ENCODE assay signal across 1 cellular context in genomic region chr10:70648427-70648826, GRCh38.
TF ChIP-seq lines count a peak whose summit lies in the region.

No MANE protein-coding gene starts in this region.

TF ChIP-seq in K562, 482 proteins besides CTCF, POLR2A, EP300 and RAD21 (continued from another document and continues in another):
- TF ChIP-seq TSHZ1 (CRISPR knock-in tag; IDR thresholded peaks at IDR 0.05): no peak
- TF ChIP-seq SAFB (IDR thresholded peaks at IDR 0.05; ENCODE audit: borderline replicate concordance, low read depth, low read length): no peak
- TF ChIP-seq ZBTB26 (CRISPR knock-in tag; IDR thresholded peaks at IDR 0.05): no peak
- no peak for TF ChIP-seq TFAP4 (CRISPR knock-in tag; IDR thresholded peaks at IDR 0.05; ENCODE audit: borderline replicate concordance)
- TF ChIP-seq, protein P1, sequence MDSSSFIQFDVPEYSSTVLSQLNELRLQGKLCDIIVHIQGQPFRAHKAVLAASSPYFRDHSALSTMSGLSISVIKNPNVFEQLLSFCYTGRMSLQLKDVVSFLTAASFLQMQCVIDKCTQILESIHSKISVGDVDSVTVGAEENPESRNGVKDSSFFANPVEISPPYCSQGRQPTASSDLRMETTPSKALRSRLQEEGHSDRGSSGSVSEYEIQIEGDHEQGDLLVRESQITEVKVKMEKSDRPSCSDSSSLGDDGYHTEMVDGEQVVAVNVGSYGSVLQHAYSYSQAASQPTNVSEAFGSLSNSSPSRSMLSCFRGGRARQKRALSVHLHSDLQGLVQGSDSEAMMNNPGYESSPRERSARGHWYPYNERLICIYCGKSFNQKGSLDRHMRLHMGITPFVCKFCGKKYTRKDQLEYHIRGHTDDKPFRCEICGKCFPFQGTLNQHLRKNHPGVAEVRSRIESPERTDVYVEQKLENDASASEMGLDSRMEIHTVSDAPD (CRISPR knock-in tag; IDR thresholded peaks at IDR 0.05): no peak
- no peak for TF ChIP-seq SAP30 (IDR thresholded peaks at IDR 0.05; ENCODE audit: borderline replicate concordance, insufficient read depth, low read depth, low read length, poor library complexity, severe bottlenecking)
- TF ChIP-seq BRCA1 (IDR thresholded peaks at IDR 0.05): no peak
- TF ChIP-seq BRCA1 (CRISPR knock-in tag; IDR thresholded peaks at IDR 0.05): 0 out of 2 replicates have a peak, but pooled peaks have one; percentile 86
- TF ChIP-seq ZNF224 (CRISPR knock-in tag; IDR thresholded peaks at IDR 0.05): no peak
- TF ChIP-seq ZFX (CRISPR knock-in tag; IDR thresholded peaks at IDR 0.05): peak; percentile 15; the same call in 1 of the 2 replicates
- TF ChIP-seq KLF6 (CRISPR knock-in tag; IDR thresholded peaks at IDR 0.05; ENCODE audit: borderline replicate concordance): 0 out of 2 replicates have a peak, but pooled peaks have one; percentile 18
- no peak for TF ChIP-seq SRSF7 (optimal IDR thresholded peaks at IDR 0.05; ENCODE audit: low read depth, low read length)
- no peak for TF ChIP-seq ZNF561 (CRISPR knock-in tag; conservative IDR thresholded peaks at IDR 0.05)
- no peak for TF ChIP-seq TOE1 (IDR thresholded peaks at IDR 0.05; ENCODE audit: borderline replicate concordance)
- TF ChIP-seq TOE1 (CRISPR knock-in tag; IDR thresholded peaks at IDR 0.05; ENCODE audit: borderline replicate concordance, low read depth): peak; percentile 70; the same call in 1 of the 2 replicates
- no peak for TF ChIP-seq ZNF398 (CRISPR knock-in tag; IDR thresholded peaks at IDR 0.05)
- TF ChIP-seq CREM (IDR thresholded peaks at IDR 0.05; ENCODE audit: low read depth): 0 out of 2 replicates have a peak, but pooled peaks have one; percentile 41
- no peak for TF ChIP-seq PBX2 (CRISPR knock-in tag; IDR thresholded peaks at IDR 0.05; ENCODE audit: low read depth)
- no peak for TF ChIP-seq PBX2 (tag; conservative IDR thresholded peaks at IDR 0.05; ENCODE audit: low read depth)
- TF ChIP-seq ZNF57 (CRISPR knock-in tag; IDR thresholded peaks at IDR 0.05): no peak
- peak; percentile 63; the same call in 1 of the 2 replicates for TF ChIP-seq MAX (CRISPR knock-in tag; IDR thresholded peaks at IDR 0.05)
- no peak for TF ChIP-seq HMG20A (CRISPR knock-in tag; conservative IDR thresholded peaks at IDR 0.05)
- TF ChIP-seq, protein P2, sequence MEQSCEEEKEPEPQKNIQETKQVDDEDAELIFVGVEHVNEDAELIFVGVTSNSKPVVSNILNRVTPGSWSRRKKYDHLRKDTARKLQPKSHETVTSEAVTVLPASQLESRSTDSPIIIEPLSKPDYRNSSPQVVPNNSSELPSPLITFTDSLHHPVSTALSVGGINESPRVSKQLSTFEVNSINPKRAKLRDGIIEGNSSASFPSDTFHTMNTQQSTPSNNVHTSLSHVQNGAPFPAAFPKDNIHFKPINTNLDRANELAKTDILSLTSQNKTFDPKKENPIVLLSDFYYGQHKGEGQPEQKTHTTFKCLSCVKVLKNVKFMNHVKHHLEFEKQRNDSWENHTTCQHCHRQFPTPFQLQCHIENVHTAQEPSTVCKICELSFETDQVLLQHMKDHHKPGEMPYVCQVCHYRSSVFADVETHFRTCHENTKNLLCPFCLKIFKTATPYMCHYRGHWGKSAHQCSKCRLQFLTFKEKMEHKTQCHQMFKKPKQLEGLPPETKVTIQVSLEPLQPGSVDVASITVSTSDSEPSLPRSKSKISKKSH (CRISPR knock-in tag; IDR thresholded peaks at IDR 0.05): no peak
- TF ChIP-seq, protein P3, sequence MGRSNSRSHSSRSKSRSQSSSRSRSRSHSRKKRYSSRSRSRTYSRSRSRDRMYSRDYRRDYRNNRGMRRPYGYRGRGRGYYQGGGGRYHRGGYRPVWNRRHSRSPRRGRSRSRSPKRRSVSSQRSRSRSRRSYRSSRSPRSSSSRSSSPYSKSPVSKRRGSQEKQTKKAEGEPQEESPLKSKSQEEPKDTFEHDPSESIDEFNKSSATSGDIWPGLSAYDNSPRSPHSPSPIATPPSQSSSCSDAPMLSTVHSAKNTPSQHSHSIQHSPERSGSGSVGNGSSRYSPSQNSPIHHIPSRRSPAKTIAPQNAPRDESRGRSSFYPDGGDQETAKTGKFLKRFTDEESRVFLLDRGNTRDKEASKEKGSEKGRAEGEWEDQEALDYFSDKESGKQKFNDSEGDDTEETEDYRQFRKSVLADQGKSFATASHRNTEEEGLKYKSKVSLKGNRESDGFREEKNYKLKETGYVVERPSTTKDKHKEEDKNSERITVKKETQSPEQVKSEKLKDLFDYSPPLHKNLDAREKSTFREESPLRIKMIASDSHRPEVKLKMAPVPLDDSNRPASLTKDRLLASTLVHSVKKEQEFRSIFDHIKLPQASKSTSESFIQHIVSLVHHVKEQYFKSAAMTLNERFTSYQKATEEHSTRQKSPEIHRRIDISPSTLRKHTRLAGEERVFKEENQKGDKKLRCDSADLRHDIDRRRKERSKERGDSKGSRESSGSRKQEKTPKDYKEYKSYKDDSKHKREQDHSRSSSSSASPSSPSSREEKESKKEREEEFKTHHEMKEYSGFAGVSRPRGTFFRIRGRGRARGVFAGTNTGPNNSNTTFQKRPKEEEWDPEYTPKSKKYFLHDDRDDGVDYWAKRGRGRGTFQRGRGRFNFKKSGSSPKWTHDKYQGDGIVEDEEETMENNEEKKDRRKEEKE (IDR thresholded peaks at IDR 0.05; ENCODE audit: borderline replicate concordance in 1 of 2, control insufficient read depth in 1 of 2, low read depth in 2 of 2, low read length in 1 of 2): no peak
- TF ChIP-seq HOXB6 (CRISPR knock-in tag; IDR thresholded peaks at IDR 0.05; ENCODE audit: borderline replicate concordance): no peak
- no peak for TF ChIP-seq TCF7L2 (IDR thresholded peaks at IDR 0.05; ENCODE audit: low read depth, low read length)
- TF ChIP-seq, protein P4, sequence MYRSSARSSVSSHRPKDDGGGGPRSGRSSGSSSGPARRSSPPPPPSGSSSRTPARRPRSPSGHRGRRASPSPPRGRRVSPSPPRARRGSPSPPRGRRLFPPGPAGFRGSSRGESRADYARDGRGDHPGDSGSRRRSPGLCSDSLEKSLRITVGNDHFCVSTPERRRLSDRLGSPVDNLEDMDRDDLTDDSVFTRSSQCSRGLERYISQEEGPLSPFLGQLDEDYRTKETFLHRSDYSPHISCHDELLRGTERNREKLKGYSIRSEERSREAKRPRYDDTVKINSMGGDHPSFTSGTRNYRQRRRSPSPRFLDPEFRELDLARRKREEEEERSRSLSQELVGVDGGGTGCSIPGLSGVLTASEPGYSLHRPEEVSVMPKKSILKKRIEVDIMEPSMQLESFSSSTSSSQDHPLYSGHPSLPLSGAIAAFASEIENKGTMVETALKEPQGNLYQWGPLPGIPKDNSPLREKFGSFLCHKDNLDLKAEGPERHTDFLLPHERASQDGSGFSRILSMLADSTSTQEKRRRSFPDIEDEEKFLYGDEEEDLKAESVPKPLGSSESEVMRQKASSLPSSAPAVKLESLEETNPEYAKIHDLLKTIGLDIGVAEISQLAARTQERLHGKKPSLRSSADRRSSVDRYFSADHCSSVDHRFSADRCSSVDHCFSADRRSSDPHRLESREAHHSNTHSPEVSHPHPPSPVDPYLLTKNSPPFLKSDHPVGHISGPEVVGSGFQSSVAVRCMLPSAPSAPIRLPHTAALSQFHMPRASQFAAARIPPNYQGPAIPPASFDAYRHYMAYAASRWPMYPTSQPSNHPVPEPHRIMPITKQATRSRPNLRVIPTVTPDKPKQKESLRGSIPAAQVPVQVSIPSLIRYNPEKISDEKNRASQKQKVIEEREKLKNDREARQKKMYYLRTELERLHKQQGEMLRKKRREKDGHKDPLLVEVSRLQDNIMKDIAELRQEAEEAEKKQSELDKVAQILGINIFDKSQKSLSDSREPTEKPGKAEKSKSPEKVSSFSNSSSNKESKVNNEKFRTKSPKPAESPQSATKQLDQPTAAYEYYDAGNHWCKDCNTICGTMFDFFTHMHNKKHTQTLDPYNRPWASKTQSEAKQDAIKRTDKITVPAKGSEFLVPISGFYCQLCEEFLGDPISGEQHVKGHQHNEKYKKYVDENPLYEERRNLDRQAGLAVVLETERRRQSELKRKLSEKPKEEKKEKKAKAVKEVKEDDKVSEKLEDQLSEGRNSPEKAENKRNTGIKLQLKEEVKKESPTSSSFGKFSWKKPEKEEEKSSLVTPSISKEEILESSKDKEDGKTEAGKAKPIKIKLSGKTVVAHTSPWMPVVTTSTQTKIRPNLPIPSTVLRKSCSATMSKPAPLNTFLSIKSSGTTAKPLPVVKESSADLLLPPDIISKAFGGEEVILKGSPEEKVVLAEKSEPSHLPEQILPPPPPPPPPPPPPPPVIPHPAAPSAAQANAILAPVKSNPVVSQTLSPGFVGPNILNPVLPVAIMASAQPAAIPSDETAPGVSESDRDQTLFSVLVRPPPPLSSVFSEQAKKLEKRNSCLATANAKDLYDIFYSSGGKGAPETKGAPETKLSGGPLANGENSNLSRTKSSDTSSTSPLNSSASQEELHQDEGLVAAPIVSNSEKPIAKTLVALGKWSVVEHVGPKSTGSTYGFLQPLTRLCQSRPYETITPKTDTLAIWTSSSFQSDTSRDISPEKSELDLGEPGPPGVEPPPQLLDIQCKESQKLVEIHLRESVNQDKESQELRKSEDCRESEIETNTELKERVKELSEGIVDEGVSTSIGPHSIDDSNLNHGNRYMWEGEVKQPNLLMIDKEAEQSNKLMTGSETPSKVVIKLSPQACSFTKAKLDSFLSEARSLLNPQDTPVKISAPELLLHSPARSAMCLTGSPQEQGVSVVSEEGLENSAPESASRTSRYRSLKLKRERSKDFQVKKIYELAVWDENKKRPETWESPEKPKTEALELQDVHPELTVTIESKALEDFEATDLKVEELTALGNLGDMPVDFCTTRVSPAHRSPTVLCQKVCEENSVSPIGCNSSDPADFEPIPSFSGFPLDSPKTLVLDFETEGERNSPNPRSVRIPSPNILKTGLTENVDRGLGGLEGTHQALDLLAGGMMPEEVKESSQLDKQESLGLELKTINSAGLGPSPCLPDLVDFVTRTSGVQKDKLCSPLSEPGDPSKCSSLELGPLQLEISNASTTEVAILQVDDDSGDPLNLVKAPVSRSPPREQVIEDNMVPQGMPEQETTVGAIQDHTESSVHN (IDR thresholded peaks at IDR 0.05; ENCODE audit: borderline replicate concordance in 1 of 2, low read depth in 1 of 2): no peak
